In the genomic region with DNA sequence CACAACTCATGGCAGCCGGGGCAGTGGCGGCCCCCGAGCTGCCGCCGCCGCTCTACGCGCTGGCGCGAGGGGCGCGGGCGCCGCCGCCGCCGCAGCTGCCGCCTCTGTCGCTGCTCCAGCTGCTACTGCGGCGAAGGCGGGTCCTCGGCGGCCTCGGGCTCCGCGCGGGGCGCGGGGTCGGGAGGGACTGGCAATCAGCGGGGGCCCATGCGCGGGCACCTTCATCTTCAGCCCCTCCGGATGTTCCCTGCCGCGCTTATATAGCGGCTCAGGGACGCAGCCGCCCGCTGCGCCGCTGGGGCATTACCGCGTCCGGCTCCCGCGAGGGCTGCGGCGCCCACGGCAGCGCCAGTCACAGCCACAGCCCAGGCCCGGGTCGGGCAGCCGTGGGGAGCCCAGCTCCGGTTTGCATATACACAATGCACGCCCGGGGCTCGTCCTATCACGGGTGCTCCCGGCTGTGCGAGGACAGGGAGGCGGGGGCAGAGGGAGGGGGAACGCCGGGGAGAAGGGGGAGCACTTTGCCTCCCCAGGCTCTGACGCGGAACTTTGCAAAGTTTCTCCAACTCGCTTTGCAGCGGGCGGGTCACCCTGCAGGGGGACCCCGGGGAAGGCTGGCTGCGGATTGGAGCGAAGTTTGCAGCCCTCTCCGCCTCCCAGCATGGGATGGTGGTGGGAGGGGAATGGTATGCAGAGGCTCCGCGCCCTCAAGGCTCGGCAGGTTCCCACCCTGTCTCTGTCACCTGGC, we compare ENCODE assay signal across 8 cellular contexts. TPM values are rescaled to one million over a fixed set of nuclear protein-coding genes. Genes with fewer than 3 reads are reported as not detected.
DNase-seq lines count a peak whose midpoint lies in the region; ATAC-seq and TF ChIP-seq lines count a peak whose summit lies in the region.

TSS of gene VGLL3 (minus strand) at position 416 of the 748 bp plus-strand sequence. CDS start at position 10, 406 bp downstream.

- intact Hi-C loops in activated naive CD4-positive, alpha-beta T cell treated with anti-CD3 and anti-CD28 coated beads for 36 hours (cut with micrococcal nuclease): loop anchor here (5.0 kb wide), 1 partner anchor 91 kb away; no protein-coding TSS in a partner anchor

- H3K9ac ChIP-seq in iPS-20b (ENCODE audit: low read depth, low read length): peak within 1 kb of the TSS; percentile 61; the same call in 1 of the 2 replicates
- peak within 1 kb of the TSS; percentile 98 for H3K9ac ChIP-seq in skeletal muscle satellite cell (ENCODE audit: low read depth, low read length)

- no peaks in the 10 kb centered on the region for H3K36me3 Mint-ChIP-seq in activated naive CD4-positive, alpha-beta T cell treated with anti-CD3 and anti-CD28 coated beads for 36 hours (ENCODE audit: low read depth)
- H3K36me3 Mint-ChIP-seq in brain: no peaks in the 10 kb centered on the region

- H3K9me3 ChIP-seq in iPS-20b (ENCODE audit: insufficient read depth, low read depth, low read length) (no peaks in the 10 kb centered on the region), skeletal muscle satellite cell (replicated peaks; ENCODE audit: low read length) (no peaks in the 10 kb centered on the region)

- no peak within 1 kb of the TSS for H3K4me3 Mint-ChIP-seq in activated naive CD4-positive, alpha-beta T cell treated with anti-CD3 and anti-CD28 coated beads for 36 hours
- H3K4me3 Mint-ChIP-seq in brain: peak within 1 kb of the TSS; percentile 86 to 93 (median 89)

- H3K4me1 ChIP-seq in iPS-20b (ENCODE audit: insufficient read depth, low read length) (peaks cover 6% of the 10 kb centered on the region), skeletal muscle satellite cell (ENCODE audit: control insufficient read depth, insufficient read depth, low read length) (peaks cover 58% of the 10 kb centered on the region)

- H3K4me3 ChIP-seq in iPS-20b (ENCODE audit: low read length): peak within 1 kb of the TSS; percentile 82
- peak within 1 kb of the TSS; percentile 95 for H3K4me3 ChIP-seq in skeletal muscle satellite cell (ENCODE audit: low read length)

- peak within 1 kb of the TSS; percentile 77 for H3K4me2 ChIP-seq in skeletal muscle satellite cell (ENCODE audit: low read length)

- CTCF ChIA-PET in activated naive CD4-positive, alpha-beta T cell treated with anti-CD3 and anti-CD28 coated beads for 36 hours (lab: Charles Lee): interaction anchor here (0.8 kb wide), 1 partner anchor 10 kb away, joined by 3 read pairs; no protein-coding TSS in a partner anchor

- peak; percentile 29 to 52 for TF ChIP-seq CTCF in brain (conservative IDR thresholded peaks at IDR 0.05)

- H3K27me3 ChIP-seq in iPS-20b (ENCODE audit: insufficient read depth, low read length) (peaks cover 20% of the 10 kb centered on the region), skeletal muscle satellite cell (ENCODE audit: control insufficient read depth, insufficient read depth, low read length) (no peaks in the 10 kb centered on the region)

- peaks cover 34% of the 10 kb centered on the region for H3K27me3 Mint-ChIP-seq in activated naive CD4-positive, alpha-beta T cell treated with anti-CD3 and anti-CD28 coated beads for 36 hours (ENCODE audit: low read depth)
- H3K27me3 Mint-ChIP-seq in brain: peaks cover 45% of the 10 kb centered on the region

- H3K9me3 Mint-ChIP-seq in activated naive CD4-positive, alpha-beta T cell treated with anti-CD3 and anti-CD28 coated beads for 36 hours: no peaks in the 10 kb centered on the region
- H3K9me3 Mint-ChIP-seq in brain: no peaks in the 10 kb centered on the region

- H3K27ac Mint-ChIP-seq in activated naive CD4-positive, alpha-beta T cell treated with anti-CD3 and anti-CD28 coated beads for 36 hours: no peak within 1 kb of the TSS
- H3K27ac Mint-ChIP-seq in brain: peak within 1 kb of the TSS in 3 of 5 experiments; percentile 51 to 88 (median 62)

- H3K36me3 ChIP-seq in iPS-20b (ENCODE audit: insufficient read depth, low read depth, low read length) (no peaks in the 10 kb centered on the region), skeletal muscle satellite cell (ENCODE audit: insufficient read depth, low read length) (peaks cover 4% of the 10 kb centered on the region)

- ATAC-seq in GM19455 (IDR thresholded peaks at IDR 0.05; ENCODE audit: unreplicated experiment): no peak

- peak; percentile 5 for DNase-seq in activated naive CD4-positive, alpha-beta T cell treated with anti-CD3 and anti-CD28 coated beads for 36 hours
- DNase-seq in activated naive CD4-positive, alpha-beta T cell (lab: John Stamatoyannopoulos, UW): no peak
- peak; percentile 70 for DNase-seq in M059J (ENCODE audit: low read depth)
- DNase-seq in OCI-M2 (lab: John Stamatoyannopoulos, UW; ENCODE audit: unreplicated experiment): no peak

- H3K4me1 Mint-ChIP-seq in activated naive CD4-positive, alpha-beta T cell treated with anti-CD3 and anti-CD28 coated beads for 36 hours (ENCODE audit: low read depth): peaks cover 3% of the 10 kb centered on the region
- H3K4me1 Mint-ChIP-seq in brain: peaks cover 42% of the 10 kb centered on the region

- no peak within 1 kb of the TSS for H3K27ac ChIP-seq in iPS-20b (ENCODE audit: low read length)

RNA-seq across cellular contexts. Expression of gene VGLL3, which starts in this region (rescaled TPM):
- not detected for total RNA-seq in activated naive CD4-positive, alpha-beta T cell treated with anti-CD3 and anti-CD28 coated beads for 36 hours
- 13.9 and 17.5 TPM in 2 replicates for total RNA-seq in M059J (2014; rRNA removed; shearing (Covaris generic))
- polyA plus RNA-seq in brain (ENCODE audit: insufficient read depth, low read depth, low replicate concordance): not detected
- total RNA-seq in skeletal muscle satellite cell (2012; rRNA removed): 59.0 and 59.3 TPM in 2 replicates

Comparison
In these comparisons a context has a peak if more than half of its experiments do, and no peak if none do; other contexts are left out.
1. RNA of gene VGLL3 (total RNA-seq): 13.9 to 17.5 TPM in M059J; not detected in activated naive CD4-positive, alpha-beta T cell treated with anti-CD3 and anti-CD28 coated beads for 36 hours; every median in the first group is over 10 times any median in the second.
2. Peak in DNase-seq in activated naive CD4-positive, alpha-beta T cell treated with anti-CD3 and anti-CD28 coated beads for 36 hours; RNA of the gene not detected or under 1 TPM.